ENCODE assay signal across 22 cellular contexts in genomic region chr1:109635862-109636200, GRCh38. TPM values are rescaled to one million over a fixed set of nuclear protein-coding genes. Genes with fewer than 3 reads are reported as not detected.
A peak's percentile ranks its signal among the peaks of the same experiment; 100 is the strongest.
DNase-seq lines count a peak whose midpoint lies in the region; ATAC-seq and TF ChIP-seq lines count a peak whose summit lies in the region.
"Had no signal": no experiment of that assay in that cellular context is flagged by ENCODE, and none has a peak within 500 bp of the region (broad histone marks: within the 10 kb centered on the region; RNA-seq: fewer than 3 reads in every experiment).

No MANE protein-coding gene starts in this region.

- peak overlapping the region; percentile 19 for H3K4me3 Mint-ChIP-seq in HFFc6
- no peak overlapping the region for H3K4me3 Mint-ChIP-seq in neural progenitor cell
- no peak overlapping the region for H3K4me3 Mint-ChIP-seq in activated naive CD8-positive, alpha-beta T cell treated with anti-CD3 and anti-CD28 coated beads, Interleukin-2, amount 50 U/mL, for 24 hours
- H3K4me3 Mint-ChIP-seq: activated CD8-positive, alpha-beta T cell treated with anti-CD3 and anti-CD28 coated beads, Interleukin-2, amount 10 ng/mL, durations not matched to agents 7 days and 5 days; activated naive CD8-positive, alpha-beta T cell; dendritic cell treated with granulocyte-macrophage colony-stimulating factor and Interleukin-4, amounts not matched to agents 40 ng/mL and 50 ng/mL, for 4 days; T-helper 1 cell treated with Interleukin-12 subunit alpha and Interleukin-12 subunit beta and Interleukin-4 antibody, amounts not matched to agents 30 μg/mL and 1 μg/mL, for 36 hours had no signal

- H3K4me1 ChIP-seq in BLaER1 treated with 17β-estradiol and CSF1 and Interleukin-3, amounts not matched to agents 10 nM and 100 nM: peaks cover 11 to 47% (median 28%) of the 10 kb centered on the region in 10 experiments; a peak in 19 of 20 replicates
- peaks cover 30% of the 10 kb centered on the region for H3K4me1 ChIP-seq in neural progenitor cell
- H3K4me1 ChIP-seq: foreskin keratinocyte had no signal

- peaks cover 10% of the 10 kb centered on the region for H3K36me3 Mint-ChIP-seq in HFFc6 (ENCODE audit: low read depth)
- H3K36me3 Mint-ChIP-seq in neural progenitor cell: peaks cover 4% of the 10 kb centered on the region
- H3K36me3 Mint-ChIP-seq in activated naive CD8-positive, alpha-beta T cell treated with anti-CD3 and anti-CD28 coated beads, Interleukin-2, amount 50 U/mL, for 24 hours (ENCODE audit: low read depth): peaks cover 8% of the 10 kb centered on the region

- H3F3A ChIP-seq in neural progenitor cell (ENCODE audit: low read depth): peaks cover 9% of the 10 kb centered on the region

- no peaks in the 10 kb centered on the region for H3K9me3 ChIP-seq in BLaER1 treated with 17β-estradiol and CSF1 and Interleukin-3, amounts not matched to agents 10 nM and 100 nM (replicated peaks in 1 of 11)
- H3K9me3 ChIP-seq in neural progenitor cell (ENCODE audit: low read depth): no peaks in the 10 kb centered on the region
- H3K9me3 ChIP-seq: body of pancreas had no signal

- H2AFZ ChIP-seq in neural progenitor cell (replicated peaks): no peak overlapping the region

- H3K27me3 ChIP-seq in BLaER1 treated with 17β-estradiol and CSF1 and Interleukin-3, amounts not matched to agents 10 nM and 100 nM: no peaks in the 10 kb centered on the region
- no peaks in the 10 kb centered on the region for H3K27me3 ChIP-seq in neural progenitor cell
- H3K27me3 ChIP-seq: body of pancreas, foreskin keratinocyte had no signal

- H3K4me3 ChIP-seq in BLaER1 treated with 17β-estradiol and CSF1 and Interleukin-3, amounts not matched to agents 10 nM and 100 nM: no peak overlapping the region
- H3K4me3 ChIP-seq in neural progenitor cell: no peak overlapping the region
- H3K4me3 ChIP-seq: body of pancreas had no signal

- no peaks in the 10 kb centered on the region for H3K79me2 ChIP-seq in neural progenitor cell (ENCODE audit: low read depth)

- H3K27ac Mint-ChIP-seq in HFFc6 (peak overlapping the region; percentile 83), neural progenitor cell (no peak overlapping the region)
- no peak overlapping the region for H3K27ac Mint-ChIP-seq in activated naive CD8-positive, alpha-beta T cell treated with anti-CD3 and anti-CD28 coated beads, Interleukin-2, amount 50 U/mL, for 24 hours
- H3K27ac Mint-ChIP-seq: activated CD8-positive, alpha-beta T cell treated with anti-CD3 and anti-CD28 coated beads, Interleukin-2, amount 10 ng/mL, durations not matched to agents 7 days and 5 days; activated naive CD8-positive, alpha-beta T cell; T-helper 1 cell treated with Interleukin-12 subunit alpha and Interleukin-12 subunit beta and Interleukin-4 antibody, amounts not matched to agents 30 μg/mL and 1 μg/mL, for 36 hours had no signal

- peaks cover 0 to 19% (median 3%) of the 10 kb centered on the region in 11 experiments; a peak in 4 of 22 replicates for H4K20me1 ChIP-seq in BLaER1 treated with 17β-estradiol and CSF1 and Interleukin-3, amounts not matched to agents 10 nM and 100 nM
- H4K20me1 ChIP-seq in neural progenitor cell (ENCODE audit: low read depth): no peaks in the 10 kb centered on the region

- DNase-seq in HFFc6: no peak
- no peak for DNase-seq in neural progenitor cell (ENCODE audit: low spot score)
- DNase-seq in activated naive CD8-positive, alpha-beta T cell treated with anti-CD3 and anti-CD28 coated beads, Interleukin-2, amount 50 U/mL, for 24 hours: no peak
- no peak for DNase-seq in central memory CD4-positive, alpha-beta T cell
- DNase-seq: activated CD8-positive, alpha-beta T cell treated with anti-CD3 and anti-CD28 coated beads, Interleukin-2, amount 10 ng/mL, durations not matched to agents 7 days and 5 days; activated T-cell treated with anti-CD3 and anti-CD28 coated beads, Interleukin-2, amount 50 U/mL, for 48 hours; AML-193; COR-L47; kidney glomerular epithelial cell; NCI-H1417 treated with DMSO at 0.1 percent for 48 hours; NCI-H524 treated with DMSO at 0.1 percent for 48 hours; SHP77 treated with DMSO at 0.1 percent for 48 hours; stimulated activated CD4-positive, alpha-beta T cell treated with anti-CD3 and anti-CD28 coated beads, Interleukin-12 subunit alpha, Interleukin-12 subunit beta, amount 100 ng/mL, for 4 hours had no signal

- peaks cover 3% of the 10 kb centered on the region for H3K27me3 Mint-ChIP-seq in HFFc6 (ENCODE audit: insufficient read depth)
- H3K27me3 Mint-ChIP-seq in neural progenitor cell (ENCODE audit: insufficient read depth, low read depth): peaks cover 2% of the 10 kb centered on the region
- H3K27me3 Mint-ChIP-seq in activated naive CD8-positive, alpha-beta T cell treated with anti-CD3 and anti-CD28 coated beads, Interleukin-2, amount 50 U/mL, for 24 hours: no peaks in the 10 kb centered on the region

- peak overlapping the region in 7 of 11 experiments; percentile 11 to 44 (median 33); a peak in 7 of 22 replicates for H3K4me2 ChIP-seq in BLaER1 treated with 17β-estradiol and CSF1 and Interleukin-3, amounts not matched to agents 10 nM and 100 nM
- H3K4me2 ChIP-seq in neural progenitor cell: peak overlapping the region; percentile 13

- TF ChIP-seq CTCF in HFFc6 (IDR thresholded peaks at IDR 0.05): no peak
- TF ChIP-seq CTCF in neural progenitor cell (IDR thresholded peaks at IDR 0.05): no peak

- no peak overlapping the region; a peak in 1 of 22 replicates for H3K9ac ChIP-seq in BLaER1 treated with 17β-estradiol and CSF1 and Interleukin-3, amounts not matched to agents 10 nM and 100 nM
- no peak overlapping the region for H3K9ac ChIP-seq in neural progenitor cell

- H3K4me1 Mint-ChIP-seq in HFFc6 (ENCODE audit: low read depth): peaks cover 32% of the 10 kb centered on the region
- H3K4me1 Mint-ChIP-seq in neural progenitor cell: peaks cover 34% of the 10 kb centered on the region
- peaks cover 23% of the 10 kb centered on the region for H3K4me1 Mint-ChIP-seq in activated naive CD8-positive, alpha-beta T cell treated with anti-CD3 and anti-CD28 coated beads, Interleukin-2, amount 50 U/mL, for 24 hours

- no peaks in the 10 kb centered on the region for H3K9me3 Mint-ChIP-seq in HFFc6
- no peaks in the 10 kb centered on the region for H3K9me3 Mint-ChIP-seq in neural progenitor cell
- H3K9me3 Mint-ChIP-seq in activated naive CD8-positive, alpha-beta T cell treated with anti-CD3 and anti-CD28 coated beads, Interleukin-2, amount 50 U/mL, for 24 hours: no peaks in the 10 kb centered on the region
- H3K9me3 Mint-ChIP-seq: dendritic cell treated with granulocyte-macrophage colony-stimulating factor and Interleukin-4, amounts not matched to agents 40 ng/mL and 50 ng/mL, for 4 days; neural crest cell; T-helper 1 cell treated with Interleukin-12 subunit alpha and Interleukin-12 subunit beta and Interleukin-4 antibody, amounts not matched to agents 30 μg/mL and 1 μg/mL, for 36 hours had no signal

- no peak overlapping the region for H3K27ac ChIP-seq in BLaER1 treated with 17β-estradiol and CSF1 and Interleukin-3, amounts not matched to agents 10 nM and 100 nM
- H3K27ac ChIP-seq in angular gyrus (ENCODE audit: low read depth, low read length) (peak overlapping the region; percentile 51), neural progenitor cell (no peak overlapping the region)
- H3K27ac ChIP-seq: body of pancreas, foreskin keratinocyte had no signal

- no peak for ATAC-seq in GM21381 (IDR thresholded peaks at IDR 0.05; ENCODE audit: unreplicated experiment)
- no peak for ATAC-seq in activated naive CD8-positive, alpha-beta T cell treated with anti-CD3 and anti-CD28 coated beads, Interleukin-2, amount 50 U/mL, for 24 hours
- ATAC-seq: activated CD8-positive, alpha-beta T cell treated with anti-CD3 and anti-CD28 coated beads, Interleukin-2, amount 10 ng/mL, durations not matched to agents 7 days and 5 days had no signal

- peaks cover 15 to 23% (median 20%) of the 10 kb centered on the region in 11 experiments for H3K36me3 ChIP-seq in BLaER1 treated with 17β-estradiol and CSF1 and Interleukin-3, amounts not matched to agents 10 nM and 100 nM
- H3K36me3 ChIP-seq in neural progenitor cell: no peaks in the 10 kb centered on the region

RNA-seq across cellular contexts. Expression of gene AMPD2, which starts 16.2 kb away (rescaled TPM):
- 100 to 1,000 TPM; 127 to 172 (median 139) TPM for total RNA-seq in HFFc6 (2021; fragmentation: NEBNext Ultra II Directional; extraction: Animal tissue kit (Norgen Biotek cat#: 25700))
- 22.9 and 49.8 TPM in 2 replicates for total RNA-seq in neural progenitor cell (ENCODE audit: low replicate concordance)

RNA-seq across cellular contexts. Expression of gene GNAT2, which starts 16.4 kb away (rescaled TPM):
- under 1 TPM in 3 of 6 experiments, not detected in 3; 0.11 to 0.40 (median 0.34) TPM for total RNA-seq in HFFc6 (2021; fragmentation: NEBNext Ultra II Directional; extraction: Animal tissue kit (Norgen Biotek cat#: 25700))
- total RNA-seq in neural progenitor cell (ENCODE audit: low replicate concordance): 0.25 TPM in 1 of 2 replicates, not detected in the other
- total RNA-seq: activated CD8-positive, alpha-beta T cell treated with anti-CD3 and anti-CD28 coated beads, Interleukin-2, amount 10 ng/mL, durations not matched to agents 7 days and 5 days; body of pancreas; foreskin keratinocyte; neural crest cell had no signal

RNA-seq across cellular contexts. Expression of gene GSTM4, which starts 20.1 kb away (rescaled TPM):
- total RNA-seq in HFFc6 (2021; fragmentation: NEBNext Ultra II Directional; extraction: Animal tissue kit (Norgen Biotek cat#: 25700)): 10 to 100 TPM; 16.0 to 27.1 (median 24.8) TPM
- total RNA-seq in neural progenitor cell (ENCODE audit: low replicate concordance): 4.3 and 17.3 TPM in 2 replicates

RNA-seq across cellular contexts. Expression of gene GSTM2, which starts 32.0 kb away (rescaled TPM):
- total RNA-seq in HFFc6 (2021; fragmentation: NEBNext Ultra II Directional; extraction: Animal tissue kit (Norgen Biotek cat#: 25700)): 10 to 100 TPM; 32.4 to 53.4 (median 46.1) TPM
- 15.6 and 24.2 TPM in 2 replicates for total RNA-seq in neural progenitor cell (ENCODE audit: low replicate concordance)

RNA-seq across cellular contexts. Expression of gene GSTM1, which starts 51.8 kb away (rescaled TPM):
- 10 to 100 TPM; 14.7 to 50.1 (median 46.5) TPM for total RNA-seq in HFFc6 (2021; fragmentation: NEBNext Ultra II Directional; extraction: Animal tissue kit (Norgen Biotek cat#: 25700))
- 13.8 and 20.8 TPM in 2 replicates for total RNA-seq in neural progenitor cell (ENCODE audit: low replicate concordance)
